Comparison of ENCODE assay signal across 8 cellular contexts in the genomic region with DNA sequence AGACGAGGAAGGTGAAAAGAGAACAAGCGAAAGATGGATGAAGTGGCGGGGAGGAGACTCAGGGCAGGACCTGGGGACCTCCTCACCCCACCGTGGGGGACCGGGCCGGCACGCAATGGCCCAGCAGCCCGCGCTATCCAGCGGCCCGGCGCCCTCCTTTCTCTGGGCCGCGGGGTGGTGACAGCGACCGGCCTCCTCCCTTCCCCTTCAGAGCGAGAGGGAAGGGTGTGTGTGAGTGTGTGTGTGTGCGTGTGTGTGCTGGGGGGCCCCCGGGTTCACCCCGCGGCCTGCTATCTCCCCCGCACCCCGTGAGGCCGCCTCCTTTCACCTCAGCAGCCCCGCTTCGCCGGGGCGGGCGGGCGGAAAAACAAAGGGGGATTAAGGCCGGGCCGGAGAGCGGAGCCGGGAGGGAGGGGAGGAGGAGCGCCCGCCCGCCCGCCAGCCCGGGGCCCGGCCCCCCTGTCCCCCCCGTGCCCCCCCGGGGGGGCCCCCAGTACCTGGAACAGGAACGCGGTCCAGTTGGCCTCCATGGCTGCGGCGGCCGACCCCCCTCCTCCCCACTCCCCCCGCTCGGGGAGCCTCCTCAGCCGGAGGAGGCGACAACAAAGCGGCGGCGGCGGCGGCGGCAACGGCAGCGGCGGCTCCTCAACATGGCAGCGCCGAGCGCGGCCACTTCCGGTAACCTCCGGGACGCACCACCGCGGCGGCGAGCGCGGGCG. TPM values are rescaled to one million over a fixed set of nuclear protein-coding genes. Genes with fewer than 3 reads are reported as not detected.
A peak's percentile ranks its signal among the peaks of the same experiment; 100 is the strongest.
DNase-seq lines count a peak whose midpoint lies in the region; ATAC-seq and TF ChIP-seq lines count a peak whose summit lies in the region.

A gene with protein sequence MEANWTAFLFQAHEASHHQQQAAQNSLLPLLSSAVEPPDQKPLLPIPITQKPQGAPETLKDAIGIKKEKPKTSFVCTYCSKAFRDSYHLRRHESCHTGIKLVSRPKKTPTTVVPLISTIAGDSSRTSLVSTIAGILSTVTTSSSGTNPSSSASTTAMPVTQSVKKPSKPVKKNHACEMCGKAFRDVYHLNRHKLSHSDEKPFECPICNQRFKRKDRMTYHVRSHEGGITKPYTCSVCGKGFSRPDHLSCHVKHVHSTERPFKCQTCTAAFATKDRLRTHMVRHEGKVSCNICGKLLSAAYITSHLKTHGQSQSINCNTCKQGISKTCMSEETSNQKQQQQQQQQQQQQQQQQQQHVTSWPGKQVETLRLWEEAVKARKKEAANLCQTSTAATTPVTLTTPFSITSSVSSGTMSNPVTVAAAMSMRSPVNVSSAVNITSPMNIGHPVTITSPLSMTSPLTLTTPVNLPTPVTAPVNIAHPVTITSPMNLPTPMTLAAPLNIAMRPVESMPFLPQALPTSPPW (minus strand): TSS at position 673 of the 719 bp plus-strand sequence. CDS start 143 bp downstream, at position 530.

- peak; percentile 69 for DNase-seq in AG10803 (ENCODE audit: low read depth)
- peak; percentile 69 to 80 for DNase-seq in NOMO-1 (lab: John Stamatoyannopoulos, UW; ENCODE audit: unreplicated experiment in 2 of 2)
- peak; percentile 91 for DNase-seq in activated CD8-positive, alpha-beta memory T cell treated with anti-CD3 and anti-CD28 coated beads, Interleukin-2, amount 50 U/mL, for 48 hours
- DNase-seq in epidermal melanocyte (ENCODE audit: insufficient read length, low spot score) = peak; percentile 57
- DNase-seq in mucosa of gallbladder (ENCODE audit: low spot score) = peak; percentile 68
- peak; percentile 50 to 56 for DNase-seq in stimulated activated CD8-positive, alpha-beta memory T cell treated with anti-CD3 and anti-CD28 coated beads, Interleukin-4, amount 100 ng/mL, for 1 hour (ENCODE audit: low read depth in 2 of 2, low spot score in 1 of 2)

- no peak for TF ChIP-seq CTCF in AG10803 (conservative IDR thresholded peaks at IDR 0.05; ENCODE audit: low read length)

- ATAC-seq in GM18870 (IDR thresholded peaks at IDR 0.05; ENCODE audit: unreplicated experiment) = peak; percentile 21
- peak; percentile 54 for ATAC-seq in HG03139 (IDR thresholded peaks at IDR 0.05; ENCODE audit: unreplicated experiment)

- peak within 1 kb of the TSS; percentile 72 for H3K4me3 ChIP-seq in AG10803 (ENCODE audit: low read length)

RNA-seq across cellular contexts. Expression of the gene that starts here (rescaled TPM):
- 64.9 TPM for total RNA-seq in mucosa of gallbladder

Comparison
In these comparisons a context has a peak if more than half of its experiments do, and no peak if none do; other contexts are left out.
1. Peak in every context shown above with its lines: DNase-seq, ATAC-seq and H3K4me3 ChIP-seq.